Comparison of ENCODE assay signal across 29 cellular contexts in genomic region chr22:27573280-27573711, GRCh38.
DNase-seq lines count a peak whose midpoint lies in the region; ATAC-seq, FAIRE-seq and TF ChIP-seq lines count a peak whose summit lies in the region.
"Had no signal": no experiment of that assay in that cellular context is flagged by ENCODE, and none has a peak within 500 bp of the region (broad histone marks: within the 10 kb centered on the region; RNA-seq: fewer than 3 reads in every experiment).

No MANE protein-coding gene starts in this region.

- peaks cover 15% of the 10 kb centered on the region for H3K4me1 Mint-ChIP-seq in astrocyte (ENCODE audit: low read depth, unreplicated experiment)
- H3K4me1 Mint-ChIP-seq: activated CD8-positive, alpha-beta memory T cell treated with anti-CD3 and anti-CD28 coated beads, Interleukin-2, amount 10 ng/mL, durations not matched to agents 7 days and 5 days; CD8-positive, alpha-beta memory T cell; naive thymus-derived CD8-positive, alpha-beta T cell; stimulated activated naive CD8-positive, alpha-beta T cell treated with anti-CD3 and anti-CD28 coated beads, Interleukin-15, amount 100 ng/mL, for 72 hours had no signal

- peaks cover 5% of the 10 kb centered on the region for H3K9me3 Mint-ChIP-seq in astrocyte (ENCODE audit: unreplicated experiment)
- H3K9me3 Mint-ChIP-seq: activated T-cell treated with anti-CD3 and anti-CD28 coated beads, Interleukin-2, amount 50 U/mL, for 4 hours had no signal

- peak overlapping the region; percentile 94 for H3K18ac ChIP-seq in neuronal stem cell (ENCODE audit: low read length)

- no peak overlapping the region for H4K8ac ChIP-seq in neuronal stem cell (ENCODE audit: low read depth, low read length)

- H3K4me2 ChIP-seq in astrocyte (ENCODE audit: low read length) (peak overlapping the region; percentile 49), neuronal stem cell (ENCODE audit: insufficient read depth, low read length, poor library complexity, severe bottlenecking) (peak overlapping the region; percentile 28)
- H3K4me2 ChIP-seq: PC-9 had no signal

- TF ChIP-seq CTCF in astrocyte (IDR thresholded peaks at IDR 0.05; ENCODE audit: insufficient read depth, low read depth, low read length): no peak

- no peak overlapping the region for H3K27ac ChIP-seq in astrocyte (ENCODE audit: low read depth, low read length)
- H3K27ac ChIP-seq in iPS-20b (ENCODE audit: low read length): no peak overlapping the region
- peak overlapping the region; percentile 21 for H3K27ac ChIP-seq in neuronal stem cell (replicated peaks; ENCODE audit: low read length)
- H3K27ac ChIP-seq: ascending aorta, esophagus muscularis mucosa, lower lobe of right lung, pancreas, PC-9 had no signal

- no peak overlapping the region for H2BK15ac ChIP-seq in neuronal stem cell (ENCODE audit: low read length)

- H3K4me1 ChIP-seq in astrocyte (ENCODE audit: insufficient read depth, low read length) (peaks cover 17% of the 10 kb centered on the region), iPS-20b (ENCODE audit: insufficient read depth, low read length) (no peaks in the 10 kb centered on the region; the same call in 1 of the 2 replicates), neuronal stem cell (ENCODE audit: control insufficient read depth in 2 of 2, insufficient read depth in 1 of 2, low read depth in 1 of 2, low read length in 2 of 2) (peaks cover 26 to 43% of the 10 kb centered on the region in 2 donors)
- H3K4me1 ChIP-seq: ascending aorta, BE2C, pancreas had no signal

- H3K9me3 ChIP-seq in astrocyte (ENCODE audit: insufficient read depth, low read depth, low read length): peaks cover 6% of the 10 kb centered on the region
- H3K9me3 ChIP-seq in iPS-20b (ENCODE audit: insufficient read depth, low read depth, low read length): 0 out of 2 replicates have a peak, but pooled peaks cover 2% of the 10 kb centered on the region
- no peaks in the 10 kb centered on the region for H3K9me3 ChIP-seq in neuronal stem cell (replicated peaks in 1 of 2; ENCODE audit: control insufficient read depth in 2 of 2, insufficient read depth in 1 of 2, low read depth in 1 of 2, low read length in 2 of 2)
- H3K9me3 ChIP-seq: lower lobe of right lung, pancreas had no signal

- peak overlapping the region; percentile 45 for H2BK5ac ChIP-seq in neuronal stem cell (ENCODE audit: low read length)

- no peak overlapping the region for H2AFZ ChIP-seq in astrocyte (ENCODE audit: low read depth, low read length)
- H2AFZ ChIP-seq in neuronal stem cell (ENCODE audit: low read length): peak overlapping the region; percentile 54
- H2AFZ ChIP-seq: PC-9 had no signal

- WGBS in neuronal stem cell (ENCODE audit: extremely low coverage in 2 of 2, insufficient read length in 2 of 2, insufficient replicate concordance in 1 of 2), 2 donors: no CpG with 5 or more reads among the region's 18 CpGs

- no peak overlapping the region for H3K14ac ChIP-seq in neuronal stem cell (ENCODE audit: low read length)

- H3K4me3 ChIP-seq in H7 (ENCODE audit: insufficient read depth, low read depth, low read length) (no peak overlapping the region), astrocyte (ENCODE audit: insufficient read depth, low read depth, low read length) (no peak overlapping the region), iPS-20b (ENCODE audit: low read length) (peak overlapping the region; percentile 15; the same call in 1 of the 2 replicates), neuronal stem cell (ENCODE audit: low read length in 2 of 2) (no peak overlapping the region)
- H3K4me3 ChIP-seq: ascending aorta, esophagus muscularis mucosa, lower lobe of right lung, pancreas, PC-9 had no signal

- H3K36me3 ChIP-seq in H7 (replicated peaks; ENCODE audit: control insufficient read depth, insufficient read depth, low read length): no peaks in the 10 kb centered on the region
- H3K36me3 ChIP-seq in astrocyte (ENCODE audit: insufficient read depth, low read length): no peaks in the 10 kb centered on the region
- H3K36me3 ChIP-seq in iPS-20b (ENCODE audit: insufficient read depth, low read depth, low read length): no peaks in the 10 kb centered on the region
- no peaks in the 10 kb centered on the region for H3K36me3 ChIP-seq in neuronal stem cell (replicated peaks in 1 of 2; ENCODE audit: control insufficient read depth in 2 of 2, insufficient read depth in 2 of 2, low read length in 2 of 2)
- H3K36me3 ChIP-seq: ascending aorta, BE2C, esophagus muscularis mucosa, lower lobe of right lung, pancreas had no signal

- H4K91ac ChIP-seq in neuronal stem cell (ENCODE audit: low read depth, low read length, poor library complexity): no peak overlapping the region

- H3K27me3 Mint-ChIP-seq in astrocyte (ENCODE audit: low read depth, unreplicated experiment): peaks cover 26% of the 10 kb centered on the region

- no peaks in the 10 kb centered on the region for H4K20me1 ChIP-seq in astrocyte (ENCODE audit: insufficient read depth, low read length)

- peaks cover 3% of the 10 kb centered on the region for H3K36me3 Mint-ChIP-seq in astrocyte (ENCODE audit: low read depth, unreplicated experiment)
- H3K36me3 Mint-ChIP-seq: activated CD8-positive, alpha-beta memory T cell treated with anti-CD3 and anti-CD28 coated beads, Interleukin-2, amount 10 ng/mL, durations not matched to agents 7 days and 5 days; CD8-positive, alpha-beta memory T cell; naive thymus-derived CD8-positive, alpha-beta T cell had no signal

- H3K9ac ChIP-seq in astrocyte (ENCODE audit: low read length) (no peak overlapping the region), iPS-20b (ENCODE audit: low read depth, low read length) (no peak overlapping the region), neuronal stem cell (ENCODE audit: low read depth, low read length, poor library complexity) (peak overlapping the region; percentile 64)

- no peaks in the 10 kb centered on the region for H3K79me1 ChIP-seq in neuronal stem cell (ENCODE audit: low read depth, low read length)

- no peak overlapping the region for H3K4ac ChIP-seq in neuronal stem cell (ENCODE audit: low read length)

- DNase-seq in H7 (peak; percentile 73), astrocyte (ENCODE audit: low read depth) (no peak), neuronal stem cell (ENCODE audit: low spot score) (peak; percentile 49), globus pallidus (ENCODE audit: low spot score) (no peak)
- DNase-seq: activated CD4-positive, alpha-beta T cell treated with anti-CD3 and anti-CD28 coated beads, Interleukin-2, amount 50 U/mL, for 4 hours; activated CD8-positive, alpha-beta memory T cell treated with anti-CD3 and anti-CD28 coated beads, Interleukin-2, amount 10 ng/mL, durations not matched to agents 7 days and 5 days; activated gamma-delta T cell; activated T-cell treated with anti-CD3 and anti-CD28 coated beads, Interleukin-2, amount 50 U/mL, for 4 hours; BE2C; CD8-positive, alpha-beta memory T cell; dermis blood vessel endothelial cell; DMS153; foreskin fibroblast; kidney glomerular epithelial cell; lower lobe of right lung; naive thymus-derived CD8-positive, alpha-beta T cell; NCI-H1048; NCI-H1694 treated with DMSO at 0.1 percent for 48 hours; NCI-H524 treated with DMSO at 0.1 percent for 48 hours; pancreas; PC-9; right cardiac atrium; stimulated activated naive CD8-positive, alpha-beta T cell treated with anti-CD3 and anti-CD28 coated beads, Interleukin-15, amount 100 ng/mL, for 72 hours; T-helper 2 cell had no signal

- TF ChIP-seq POLR2A in GM18505 (IDR thresholded peaks at IDR 0.05; ENCODE audit: borderline replicate concordance, extremely low read depth, insufficient read depth, insufficient read length): no peak

- H3K4me3 Mint-ChIP-seq in astrocyte (ENCODE audit: unreplicated experiment): no peak overlapping the region
- H3K4me3 Mint-ChIP-seq: activated CD8-positive, alpha-beta memory T cell treated with anti-CD3 and anti-CD28 coated beads, Interleukin-2, amount 10 ng/mL, durations not matched to agents 7 days and 5 days; activated T-cell treated with anti-CD3 and anti-CD28 coated beads, Interleukin-2, amount 50 U/mL, for 4 hours; CD8-positive, alpha-beta memory T cell; naive thymus-derived CD8-positive, alpha-beta T cell; stimulated activated naive CD8-positive, alpha-beta T cell treated with anti-CD3 and anti-CD28 coated beads, Interleukin-15, amount 100 ng/mL, for 72 hours had no signal

- peak overlapping the region; percentile 50 for H2AK5ac ChIP-seq in neuronal stem cell (ENCODE audit: low read depth, low read length)

- H2BK12ac ChIP-seq in neuronal stem cell (ENCODE audit: low read length): no peak overlapping the region

- FAIRE-seq in astrocyte (lab: Jason Lieb, UNC): no peak
- FAIRE-seq: pancreas had no signal

- H2BK120ac ChIP-seq in neuronal stem cell (ENCODE audit: low read depth, low read length): no peak overlapping the region

- H3K27ac Mint-ChIP-seq in astrocyte (ENCODE audit: unreplicated experiment): no peak overlapping the region
- H3K27ac Mint-ChIP-seq: activated CD8-positive, alpha-beta memory T cell treated with anti-CD3 and anti-CD28 coated beads, Interleukin-2, amount 10 ng/mL, durations not matched to agents 7 days and 5 days; CD8-positive, alpha-beta memory T cell had no signal

- H3K27me3 ChIP-seq in H7 (ENCODE audit: control insufficient read depth, insufficient read depth, low read length): no peaks in the 10 kb centered on the region; the same call in 1 of the 2 replicates
- peaks cover 27% of the 10 kb centered on the region for H3K27me3 ChIP-seq in astrocyte (ENCODE audit: insufficient read depth, low read length)
- peaks cover 6% of the 10 kb centered on the region for H3K27me3 ChIP-seq in iPS-20b (ENCODE audit: insufficient read depth, low read length)
- peaks cover 0 to 3% (median 0%) of the 10 kb centered on the region in 3 experiments for H3K27me3 ChIP-seq in neuronal stem cell (ENCODE audit: control insufficient read depth in 3 of 3, insufficient read depth in 3 of 3, low read depth in 1 of 3, low read length in 3 of 3)
- H3K27me3 ChIP-seq: ascending aorta, pancreas had no signal

- H3K79me2 ChIP-seq in astrocyte (ENCODE audit: insufficient read depth, low read length): no peaks in the 10 kb centered on the region

- H3K23ac ChIP-seq in neuronal stem cell (ENCODE audit: low read depth, low read length, poor library complexity): no peak overlapping the region

- no peak for ATAC-seq in HG02938 (IDR thresholded peaks at IDR 0.05; ENCODE audit: unreplicated experiment)
- ATAC-seq in GM18505 (IDR thresholded peaks at IDR 0.05; ENCODE audit: unreplicated experiment): no peak
- ATAC-seq: activated CD8-positive, alpha-beta memory T cell treated with anti-CD3 and anti-CD28 coated beads, Interleukin-2, amount 10 ng/mL, durations not matched to agents 7 days and 5 days; activated T-cell treated with anti-CD3 and anti-CD28 coated beads, Interleukin-2, amount 50 U/mL, for 4 hours; lower lobe of right lung; naive thymus-derived CD8-positive, alpha-beta T cell; pancreas; right cardiac atrium; stimulated activated naive CD8-positive, alpha-beta T cell treated with anti-CD3 and anti-CD28 coated beads, Interleukin-15, amount 100 ng/mL, for 72 hours had no signal

Comparison
In these comparisons a context has a peak if more than half of its experiments do, and no peak if none do; other contexts are left out.
1. DNase-seq: peak in H7 (single experiment) and neuronal stem cell (single experiment); none in astrocyte (single experiment) and globus pallidus (single experiment).